ENCODE assay signal across 8 cellular contexts in the genomic region with DNA sequence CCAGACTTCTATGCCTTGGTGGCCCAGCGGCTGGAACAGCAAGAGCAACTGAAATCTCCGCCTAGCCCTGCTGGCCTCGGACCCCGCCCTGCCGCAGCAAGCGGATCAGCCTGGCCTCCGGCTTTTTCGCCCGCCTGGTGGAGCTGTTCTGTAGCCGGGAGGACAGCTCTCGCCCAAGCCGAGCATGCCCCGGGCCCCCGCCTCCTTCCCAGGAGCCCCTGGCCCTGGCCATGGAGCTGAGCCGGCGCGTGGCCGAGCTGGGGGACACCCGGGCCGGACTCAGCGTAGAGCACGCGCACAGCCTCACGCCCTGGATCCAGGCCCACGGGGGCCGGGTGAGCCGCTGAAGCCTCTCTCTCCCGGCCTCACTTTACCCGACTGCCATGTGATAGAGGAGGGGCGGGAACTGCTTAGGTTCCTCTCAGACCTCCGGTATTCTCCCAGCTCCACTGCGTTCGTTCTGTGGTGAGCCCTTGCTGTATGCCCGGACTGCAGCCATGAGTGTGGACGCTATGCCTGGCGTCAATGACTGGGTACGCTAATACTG. TPM values are rescaled to one million over a fixed set of nuclear protein-coding genes. Genes with fewer than 3 reads are reported as not detected.
DNase-seq lines count a peak whose midpoint lies in the region; ATAC-seq and TF ChIP-seq lines count a peak whose summit lies in the region.

No MANE protein-coding gene starts in this region.

- H3K4me2 ChIP-seq in MM.1S (ENCODE audit: low read depth, low read length): no peak overlapping the region

- POLR2A ChIA-PET in naive thymus-derived CD8-positive, alpha-beta T cell (lab: Charles Lee): no interaction called here

- ATAC-seq in GM21825 (IDR thresholded peaks at IDR 0.05; ENCODE audit: unreplicated experiment) (no peak), HG02588 (IDR thresholded peaks at IDR 0.05; ENCODE audit: unreplicated experiment) (no peak)
- ATAC-seq in naive thymus-derived CD8-positive, alpha-beta T cell: no peak

- no peak overlapping the region for H3K27ac Mint-ChIP-seq in naive thymus-derived CD8-positive, alpha-beta T cell

- H2AFZ ChIP-seq in MM.1S (ENCODE audit: low read length): no peak overlapping the region

- H3F3A ChIP-seq in MM.1S (ENCODE audit: insufficient read depth, low read length): no peaks in the 10 kb centered on the region

- peak; percentile 46 for DNase-seq in DMS153 (lab: John Stamatoyannopoulos, UW)
- peak; percentile 2 for DNase-seq in NCI-H2029 treated with DMSO at 0.1 percent for 48 hours (lab: John Stamatoyannopoulos, UW)
- no peak for DNase-seq in epithelial cell of proximal tubule (ENCODE audit: low read depth)
- DNase-seq in MM.1S: no peak
- no peak for DNase-seq in naive thymus-derived CD8-positive, alpha-beta T cell

- H3K27me3 ChIP-seq in muscle layer of duodenum (ENCODE audit: low read depth, low read length): peaks cover 3% of the 10 kb centered on the region
- no peaks in the 10 kb centered on the region for H3K27me3 ChIP-seq in MM.1S (replicated peaks; ENCODE audit: insufficient read depth, low read length)

- H3K27ac ChIP-seq in muscle layer of duodenum (ENCODE audit: low read length) (no peak overlapping the region), MM.1S (ENCODE audit: low read length) (no peak overlapping the region)

- peaks cover 0 to 2% (median under 1%) of the 10 kb centered on the region in 4 donors for H3K4me1 Mint-ChIP-seq in naive thymus-derived CD8-positive, alpha-beta T cell

- TF ChIP-seq CTCF in epithelial cell of proximal tubule (conservative IDR thresholded peaks at IDR 0.05; ENCODE audit: low read depth, low read length): peak; percentile 66
- no peak for TF ChIP-seq CTCF in MM.1S (IDR thresholded peaks at IDR 0.05; ENCODE audit: low read length)

- H3K9ac ChIP-seq in MM.1S (ENCODE audit: low read length): no peak overlapping the region

- H3K27me3 Mint-ChIP-seq in naive thymus-derived CD8-positive, alpha-beta T cell: peaks cover 22 to 50% (median 35%) of the 10 kb centered on the region in 5 donors

- no peaks in the 10 kb centered on the region for H3K9me2 ChIP-seq in MM.1S (replicated peaks; ENCODE audit: insufficient read depth, low read length)

- no peaks in the 10 kb centered on the region for H3K4me1 ChIP-seq in muscle layer of duodenum (ENCODE audit: control insufficient read depth in 1 of 2, insufficient read depth in 2 of 2, low read length in 2 of 2)
- H3K4me1 ChIP-seq in MM.1S (ENCODE audit: low read length): no peaks in the 10 kb centered on the region

- H3K9me3 ChIP-seq in muscle layer of duodenum (ENCODE audit: control insufficient read depth in 1 of 2, low read length in 2 of 2): no peaks in the 10 kb centered on the region
- H3K9me3 ChIP-seq in MM.1S (replicated peaks; ENCODE audit: insufficient read depth, low read length): no peaks in the 10 kb centered on the region

- H3K4me3 Mint-ChIP-seq in naive thymus-derived CD8-positive, alpha-beta T cell: no peak overlapping the region

- H3K79me2 ChIP-seq in MM.1S (ENCODE audit: low read length): no peaks in the 10 kb centered on the region

- H3K4me3 ChIP-seq in epithelial cell of proximal tubule (ENCODE audit: low read depth, low read length) (peak overlapping the region; percentile 62), muscle layer of duodenum (ENCODE audit: low read depth in 1 of 2, low read length in 2 of 2) (peak overlapping the region; percentile 52 to 62), MM.1S (ENCODE audit: low read length) (no peak overlapping the region)

- peaks cover 0 to 5% (median 0%) of the 10 kb centered on the region in 3 donors for H3K36me3 Mint-ChIP-seq in naive thymus-derived CD8-positive, alpha-beta T cell

- H3K36me3 ChIP-seq in muscle layer of duodenum (ENCODE audit: control insufficient read depth in 1 of 2, insufficient read depth in 2 of 2, low read length in 2 of 2) (no peaks in the 10 kb centered on the region), MM.1S (replicated peaks; ENCODE audit: insufficient read depth, low read length) (no peaks in the 10 kb centered on the region)

- no peaks in the 10 kb centered on the region for H3K9me3 Mint-ChIP-seq in naive thymus-derived CD8-positive, alpha-beta T cell

- no peaks in the 10 kb centered on the region for H4K20me1 ChIP-seq in MM.1S (ENCODE audit: insufficient read depth, low read length)

RNA-seq across cellular contexts. Expression of gene MRPL3, which starts 24.1 kb away (rescaled TPM):
- total RNA-seq in epithelial cell of proximal tubule: 149 and 181 TPM in 2 replicates
- total RNA-seq in naive thymus-derived CD8-positive, alpha-beta T cell: 10 to 100 TPM; 59.8 to 60.5 TPM
- polyA plus RNA-seq in naive thymus-derived CD8-positive, alpha-beta T cell: 10 to 100 TPM; 76.3 to 87.7 (median 86.0) TPM

Comparison
In these comparisons a context has a peak if more than half of its experiments do, and no peak if none do; other contexts are left out.
1. DNase-seq: peak in DMS153 (single experiment) and NCI-H2029 treated with DMSO at 0.1 percent for 48 hours (single experiment); none in epithelial cell of proximal tubule (single experiment), MM.1S (single experiment) and naive thymus-derived CD8-positive, alpha-beta T cell (0 of 10).